ENCODE assay signal across 9 cellular contexts in genomic region chr14:91249841-91250616, GRCh38. TPM values are rescaled to one million over a fixed set of nuclear protein-coding genes. Genes with fewer than 3 reads are reported as not detected.
DNase-seq lines count a peak whose midpoint lies in the region; ATAC-seq, FAIRE-seq and TF ChIP-seq lines count a peak whose summit lies in the region.
"Had no signal": no experiment of that assay in that cellular context is flagged by ENCODE, and none has a peak within 500 bp of the region (broad histone marks: within the 10 kb centered on the region; RNA-seq: fewer than 3 reads in every experiment).

No MANE protein-coding gene starts in this region.

- no peak overlapping the region for H3K4me3 ChIP-seq in OCI-LY3 (ENCODE audit: low read length)
- no peak overlapping the region for H3K4me3 ChIP-seq in small intestine (ENCODE audit: low read depth in 1 of 2, low read length in 2 of 2)
- H3K4me3 ChIP-seq in ovary = no peak overlapping the region

- H2AFZ ChIP-seq in OCI-LY3 (ENCODE audit: low read depth, low read length) = peak overlapping the region; percentile 84

- intact Hi-C loops in ovary (cut with DNase I) = no loop called here

- no peaks in the 10 kb centered on the region for H4K20me1 ChIP-seq in OCI-LY3 (ENCODE audit: insufficient read depth, low read length)

- H3K27ac ChIP-seq in OCI-LY3 (ENCODE audit: low read length) (no peak overlapping the region), small intestine (ENCODE audit: low read depth in 1 of 2, low read length in 1 of 2) (peak overlapping the region; percentile 35 to 83), ovary (no peak overlapping the region)

- peak; percentile 86 for DNase-seq in activated effector memory CD4-positive, alpha-beta T cell treated with anti-CD3 and anti-CD28 coated beads, Interleukin-2, amount 50 U/mL, for 16 hours
- DNase-seq in activated effector memory CD4-positive, alpha-beta T cell treated with Interleukin-2 at 50 U/mL for 16 hours = no peak
- DNase-seq in HTR-8/SVneo (ENCODE audit: insufficient read length, low spot score) (no peak), small intestine (peak; percentile 27), ovary (no peak)
- DNase-seq in central memory CD4-positive, alpha-beta T cell = peak; percentile 41

- H3K79me2 ChIP-seq in OCI-LY3 (ENCODE audit: low read length) = no peaks in the 10 kb centered on the region

- H3K4me1 ChIP-seq in OCI-LY3 (ENCODE audit: low read length) = peaks cover 24% of the 10 kb centered on the region
- peaks cover 0 to 4% of the 10 kb centered on the region in 2 donors for H3K4me1 ChIP-seq in small intestine (ENCODE audit: control insufficient read depth in 2 of 2, insufficient read depth in 1 of 2, low read depth in 1 of 2, low read length in 1 of 2)
- peaks cover 7% of the 10 kb centered on the region for H3K4me1 ChIP-seq in ovary (ENCODE audit: insufficient read depth)

- H3K9me3 ChIP-seq in OCI-LY3 (ENCODE audit: insufficient read depth, low read length) = no peaks in the 10 kb centered on the region
- no peaks in the 10 kb centered on the region for H3K9me3 ChIP-seq in small intestine (ENCODE audit: control insufficient read depth, low read depth)
- no peaks in the 10 kb centered on the region for H3K9me3 ChIP-seq in ovary

- no peak for TF ChIP-seq EP300 in ovary (IDR thresholded peaks at IDR 0.05)

- H3K27me3 ChIP-seq in OCI-LY3 (ENCODE audit: low read depth, low read length) = peaks cover 13% of the 10 kb centered on the region
- H3K27me3 ChIP-seq in small intestine (ENCODE audit: control insufficient read depth in 2 of 2, insufficient read depth in 2 of 2, low read length in 2 of 2) = no peaks in the 10 kb centered on the region
- H3K27me3 ChIP-seq in ovary = no peaks in the 10 kb centered on the region

- FAIRE-seq in HTR-8/SVneo (lab: Jason Lieb, UNC) (peak; percentile 69), small intestine (lab: Jason Lieb, UNC) (no peak)
- FAIRE-seq: colon had no signal

- peak overlapping the region; percentile 48 for H3K4me2 ChIP-seq in OCI-LY3 (ENCODE audit: low read length)

- no peaks in the 10 kb centered on the region for H3K36me3 ChIP-seq in OCI-LY3 (replicated peaks; ENCODE audit: low read depth, low read length)
- H3K36me3 ChIP-seq in small intestine (ENCODE audit: control insufficient read depth in 2 of 2, insufficient read depth in 2 of 2, low read length in 2 of 2) = no peaks in the 10 kb centered on the region
- H3K36me3 ChIP-seq in ovary = no peaks in the 10 kb centered on the region

- WGBS in small intestine, 3 donors = 49 to 66% (median 53%) methylated on average over 10 of the region's 10 CpGs
- 82 to 87% (median 85%) methylated on average over 10 of the region's 10 CpGs for WGBS in ovary, 3 donors

- ATAC-seq in GM21619 (IDR thresholded peaks at IDR 0.05; ENCODE audit: unreplicated experiment) = peak; percentile 89

- TF ChIP-seq CTCF in OCI-LY3 (IDR thresholded peaks at IDR 0.05; ENCODE audit: low read depth, low read length) (no peak), ovary (IDR thresholded peaks at IDR 0.05) (no peak)

- TF ChIP-seq POLR2A in ovary (IDR thresholded peaks at IDR 0.05) = no peak

- H3K9ac ChIP-seq in OCI-LY3 (ENCODE audit: low read length) = no peak overlapping the region

RNA-seq across cellular contexts. Expression of gene GPR68, which starts 5.5 kb away (rescaled TPM):
- polyA plus RNA-seq in small intestine = under 1 TPM in 2 of 3 donors, not detected in 1; 0.54 to 0.78 TPM
- total RNA-seq in ovary = under 1 TPM in 6 of 7 donors, not detected in 1; 0.17 to 0.57 (median 0.33) TPM
- under 1 TPM; 0.40 to 0.45 TPM for polyA plus RNA-seq in ovary

Comparison
In these comparisons a context has a peak if more than half of its experiments do, and no peak if none do; other contexts are left out.
1. DNase-seq: peak in activated effector memory CD4-positive, alpha-beta T cell treated with anti-CD3 and anti-CD28 coated beads, Interleukin-2, amount 50 U/mL, for 16 hours (single experiment), central memory CD4-positive, alpha-beta T cell (single experiment) and small intestine (single experiment); none in activated effector memory CD4-positive, alpha-beta T cell treated with Interleukin-2 at 50 U/mL for 16 hours (single experiment), HTR-8/SVneo (single experiment) and ovary (0 of 5).
2. H3K27ac ChIP-seq: peak in small intestine (2 of 2); none in OCI-LY3 (single experiment) and ovary (0 of 2).